In the genomic region with DNA sequence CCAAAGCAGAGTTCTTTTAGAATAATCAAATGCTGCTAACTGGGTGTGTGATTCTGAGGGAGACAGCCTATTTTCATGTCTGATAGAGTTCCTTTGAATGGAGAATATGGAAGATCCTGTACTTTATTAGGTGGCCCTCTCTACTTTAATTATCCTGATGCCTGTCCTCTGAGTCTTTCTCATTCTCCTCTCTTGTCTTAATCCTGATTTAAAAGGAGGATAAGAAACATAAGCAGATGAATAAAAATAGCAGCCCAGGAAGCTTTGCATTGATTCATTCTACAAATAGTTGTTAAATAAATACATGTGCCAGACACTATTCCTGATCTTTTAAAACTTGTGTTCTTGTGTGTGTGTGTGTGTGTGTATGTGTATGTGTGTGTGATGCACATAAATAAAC, we compare ENCODE assay signal across 1 cellular context.
TF ChIP-seq lines count a peak whose summit lies in the region.

No MANE protein-coding gene starts in this region.

TF ChIP-seq in IMR-90, 13 proteins besides CTCF, POLR2A, EP300 and RAD21:
- TF ChIP-seq, protein P1, sequence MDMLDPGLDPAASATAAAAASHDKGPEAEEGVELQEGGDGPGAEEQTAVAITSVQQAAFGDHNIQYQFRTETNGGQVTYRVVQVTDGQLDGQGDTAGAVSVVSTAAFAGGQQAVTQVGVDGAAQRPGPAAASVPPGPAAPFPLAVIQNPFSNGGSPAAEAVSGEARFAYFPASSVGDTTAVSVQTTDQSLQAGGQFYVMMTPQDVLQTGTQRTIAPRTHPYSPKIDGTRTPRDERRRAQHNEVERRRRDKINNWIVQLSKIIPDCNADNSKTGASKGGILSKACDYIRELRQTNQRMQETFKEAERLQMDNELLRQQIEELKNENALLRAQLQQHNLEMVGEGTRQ (IDR thresholded peaks at IDR 0.05; ENCODE audit: low read depth, low read length) = no peak
- TF ChIP-seq SMC3 (IDR thresholded peaks at IDR 0.05; ENCODE audit: low read depth, low read length) = no peak
- no peak for TF ChIP-seq CHD1 (IDR thresholded peaks at IDR 0.05; ENCODE audit: low read depth, low read length)
- TF ChIP-seq, protein P2, sequence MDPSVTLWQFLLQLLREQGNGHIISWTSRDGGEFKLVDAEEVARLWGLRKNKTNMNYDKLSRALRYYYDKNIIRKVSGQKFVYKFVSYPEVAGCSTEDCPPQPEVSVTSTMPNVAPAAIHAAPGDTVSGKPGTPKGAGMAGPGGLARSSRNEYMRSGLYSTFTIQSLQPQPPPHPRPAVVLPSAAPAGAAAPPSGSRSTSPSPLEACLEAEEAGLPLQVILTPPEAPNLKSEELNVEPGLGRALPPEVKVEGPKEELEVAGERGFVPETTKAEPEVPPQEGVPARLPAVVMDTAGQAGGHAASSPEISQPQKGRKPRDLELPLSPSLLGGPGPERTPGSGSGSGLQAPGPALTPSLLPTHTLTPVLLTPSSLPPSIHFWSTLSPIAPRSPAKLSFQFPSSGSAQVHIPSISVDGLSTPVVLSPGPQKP (IDR thresholded peaks at IDR 0.05; ENCODE audit: borderline replicate concordance, low read depth, low read length) = no peak
- TF ChIP-seq MXI1 (IDR thresholded peaks at IDR 0.05; ENCODE audit: borderline replicate concordance, low read depth, low read length) = no peak
- TF ChIP-seq NFE2L2 (IDR thresholded peaks at IDR 0.05; ENCODE audit: low read depth, low read length) = no peak
- TF ChIP-seq RFX5 (IDR thresholded peaks at IDR 0.05; ENCODE audit: low read depth, low read length) = no peak
- no peak for TF ChIP-seq FOS (IDR thresholded peaks at IDR 0.05; ENCODE audit: low read depth, low read length)
- TF ChIP-seq CEBPB (IDR thresholded peaks at IDR 0.05; ENCODE audit: low read depth, low read length) = no peak
- TF ChIP-seq BHLHE40 (IDR thresholded peaks at IDR 0.05; ENCODE audit: low read depth, low read length) = no peak
- TF ChIP-seq RCOR1 (IDR thresholded peaks at IDR 0.05; ENCODE audit: insufficient replicate concordance, low read length) = no peak
- no peak for TF ChIP-seq MAZ (IDR thresholded peaks at IDR 0.05; ENCODE audit: borderline replicate concordance, low read depth, low read length)
- no peak for TF ChIP-seq MAFK (IDR thresholded peaks at IDR 0.05; ENCODE audit: low read depth, low read length)
TF ChIP-seq in IMR-90: peak in this region for 0.
